Comparison of ENCODE assay signal across 1 cellular context in the genomic region with DNA sequence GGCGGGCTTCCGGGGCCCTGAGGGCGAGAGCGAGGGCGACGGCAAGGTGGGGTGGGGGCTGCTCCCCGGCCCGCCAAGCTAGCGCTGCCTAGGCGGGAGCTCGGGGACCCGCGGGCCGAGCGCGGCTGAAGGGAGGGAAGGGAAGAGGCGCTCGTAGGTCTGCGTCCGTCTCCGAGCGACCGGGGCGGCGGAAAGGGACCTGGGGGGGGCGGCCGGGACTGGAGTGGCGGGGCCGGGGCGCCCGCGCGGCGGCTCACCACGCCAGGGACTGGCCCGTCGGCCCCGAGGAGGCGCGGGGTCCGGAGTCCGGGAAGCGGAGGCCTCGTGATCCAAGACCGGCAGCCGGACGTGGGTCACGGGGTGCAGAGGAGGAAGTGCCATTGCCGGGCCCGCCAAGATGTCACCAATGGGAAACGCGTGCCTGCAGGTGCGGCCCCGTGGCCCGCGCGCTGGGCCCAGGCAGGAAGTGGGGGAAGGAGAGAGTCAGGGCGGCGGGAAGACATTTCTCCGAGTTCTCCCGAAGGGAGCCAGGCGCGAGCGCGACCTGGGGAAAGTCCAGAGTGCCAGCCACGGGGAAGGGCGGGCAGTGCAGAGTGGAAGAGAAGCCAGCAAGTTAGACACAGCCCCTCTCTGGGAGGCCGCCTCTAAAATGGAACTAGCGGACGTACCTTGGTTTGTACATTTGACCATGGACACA.
TF ChIP-seq lines count a peak whose summit lies in the region.

No MANE protein-coding gene starts in this region.

TF ChIP-seq in IMR-90, 13 proteins besides CTCF, POLR2A, EP300 and RAD21:
- TF ChIP-seq NFE2L2 (IDR thresholded peaks at IDR 0.05; ENCODE audit: low read depth, low read length) (no peak), MXI1 (IDR thresholded peaks at IDR 0.05; ENCODE audit: borderline replicate concordance, low read depth, low read length) (peak; percentile 58; the same call in 1 of the 2 replicates), MAFK (IDR thresholded peaks at IDR 0.05; ENCODE audit: low read depth, low read length) (no peak), BHLHE40 (IDR thresholded peaks at IDR 0.05; ENCODE audit: low read depth, low read length) (peak; percentile 60), CHD1 (IDR thresholded peaks at IDR 0.05; ENCODE audit: low read depth, low read length) (0 out of 2 replicates have a peak, but pooled peaks have one; percentile 60), SMC3 (IDR thresholded peaks at IDR 0.05; ENCODE audit: low read depth, low read length) (no peak; the same call in 1 of the 2 replicates), RCOR1 (IDR thresholded peaks at IDR 0.05; ENCODE audit: insufficient replicate concordance, low read length) (no peak), MAZ (IDR thresholded peaks at IDR 0.05; ENCODE audit: borderline replicate concordance, low read depth, low read length) (no peak; the same call in 1 of the 2 replicates), FOS (IDR thresholded peaks at IDR 0.05; ENCODE audit: low read depth, low read length) (0 out of 2 replicates have a peak, but pooled peaks have one; percentile 16), RFX5 (IDR thresholded peaks at IDR 0.05; ENCODE audit: low read depth, low read length) (no peak), CEBPB (IDR thresholded peaks at IDR 0.05; ENCODE audit: low read depth, low read length) (no peak)
- TF ChIP-seq, protein P1, sequence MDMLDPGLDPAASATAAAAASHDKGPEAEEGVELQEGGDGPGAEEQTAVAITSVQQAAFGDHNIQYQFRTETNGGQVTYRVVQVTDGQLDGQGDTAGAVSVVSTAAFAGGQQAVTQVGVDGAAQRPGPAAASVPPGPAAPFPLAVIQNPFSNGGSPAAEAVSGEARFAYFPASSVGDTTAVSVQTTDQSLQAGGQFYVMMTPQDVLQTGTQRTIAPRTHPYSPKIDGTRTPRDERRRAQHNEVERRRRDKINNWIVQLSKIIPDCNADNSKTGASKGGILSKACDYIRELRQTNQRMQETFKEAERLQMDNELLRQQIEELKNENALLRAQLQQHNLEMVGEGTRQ (IDR thresholded peaks at IDR 0.05; ENCODE audit: low read depth, low read length) = peak; percentile 92
- TF ChIP-seq, protein P2, sequence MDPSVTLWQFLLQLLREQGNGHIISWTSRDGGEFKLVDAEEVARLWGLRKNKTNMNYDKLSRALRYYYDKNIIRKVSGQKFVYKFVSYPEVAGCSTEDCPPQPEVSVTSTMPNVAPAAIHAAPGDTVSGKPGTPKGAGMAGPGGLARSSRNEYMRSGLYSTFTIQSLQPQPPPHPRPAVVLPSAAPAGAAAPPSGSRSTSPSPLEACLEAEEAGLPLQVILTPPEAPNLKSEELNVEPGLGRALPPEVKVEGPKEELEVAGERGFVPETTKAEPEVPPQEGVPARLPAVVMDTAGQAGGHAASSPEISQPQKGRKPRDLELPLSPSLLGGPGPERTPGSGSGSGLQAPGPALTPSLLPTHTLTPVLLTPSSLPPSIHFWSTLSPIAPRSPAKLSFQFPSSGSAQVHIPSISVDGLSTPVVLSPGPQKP (IDR thresholded peaks at IDR 0.05; ENCODE audit: borderline replicate concordance, low read depth, low read length) = no peak
